Comparison of ENCODE assay signal across 10 cellular contexts in genomic region chr6:1796706-1797529, GRCh38.
DNase-seq lines count a peak whose midpoint lies in the region; ATAC-seq, FAIRE-seq and TF ChIP-seq lines count a peak whose summit lies in the region.
"Had no signal": no experiment of that assay in that cellular context is flagged by ENCODE, and none has a peak within 500 bp of the region (broad histone marks: within the 10 kb centered on the region; RNA-seq: fewer than 3 reads in every experiment).

No MANE protein-coding gene starts in this region.

- no peak overlapping the region for H3K27ac ChIP-seq in aorta (ENCODE audit: low read depth in 1 of 2, low read length in 2 of 2)
- H3K27ac ChIP-seq: gastroesophageal sphincter had no signal

- WGBS in aorta, 2 donors, result 92 to 95% methylated on average over 8 of the region's 8 CpGs

- no peaks in the 10 kb centered on the region for H3K36me3 ChIP-seq in aorta (ENCODE audit: control insufficient read depth in 1 of 2, insufficient read depth in 2 of 2, low read length in 1 of 2)
- H3K36me3 ChIP-seq: gastroesophageal sphincter had no signal

- no peak overlapping the region for H3K4me3 ChIP-seq in GM12864 (ENCODE audit: low read depth, low read length)
- no peak overlapping the region for H3K4me3 ChIP-seq in aorta (ENCODE audit: low read length in 2 of 2)
- H3K4me3 ChIP-seq: gastroesophageal sphincter had no signal

- DNase-seq in GM12864 (ENCODE audit: low read depth) (peak; percentile 54), activated B cell treated with CpG ODN at 0.5 μM for 24 hours (no peak), DMS 273 (lab: John Stamatoyannopoulos, UW; ENCODE audit: unreplicated experiment) (no peak), aorta (no peak), SIG-M5 treated with dmso at 0.1 percent for 504 hours (lab: John Stamatoyannopoulos, UW; ENCODE audit: unreplicated experiment) (no peak), H54 (ENCODE audit: insufficient read length, low spot score) (no peak)
- DNase-seq: NCI-H2227 treated with DMSO at 0.1 percent for 48 hours had no signal

- intact Hi-C loops in activated B cell treated with CpG ODN at 0.5 μM for 24 hours (cut with micrococcal nuclease) (loop anchor here (2.0 to 5.0 kb wide), 2 partner anchors 58 to 70 kb away; no protein-coding TSS in a partner anchor), aorta (cut with DNase I) (no loop called here)

- H3K27me3 Mint-ChIP-seq in activated B cell treated with CpG ODN at 0.5 μM for 24 hours, result no peaks in the 10 kb centered on the region

- CTCF ChIA-PET in activated B cell treated with CpG ODN at 0.5 μM for 24 hours (lab: Charles Lee), result no interaction called here

- POLR2A ChIA-PET in activated B cell treated with CpG ODN at 0.5 μM for 24 hours (lab: Charles Lee), result interaction anchor here (0.6 to 1.4 kb wide), 4 partner anchors 59 to 547 kb away, joined by 3 to 4 read pairs (median 4); no protein-coding TSS in a partner anchor

- TF ChIP-seq CTCF in GM12864 (IDR thresholded peaks at IDR 0.05; ENCODE audit: low read depth, low read length, missing control alignments) (no peak), activated B cell treated with CpG ODN at 0.5 μM for 24 hours (IDR thresholded peaks at IDR 0.05) (no peak)

- H3K4me1 Mint-ChIP-seq in activated B cell treated with CpG ODN at 0.5 μM for 24 hours, result peaks cover 16% of the 10 kb centered on the region

- peaks cover 4 to 5% of the 10 kb centered on the region in 2 donors for H3K4me1 ChIP-seq in aorta (ENCODE audit: control insufficient read depth in 1 of 2, insufficient read depth in 2 of 2, low read length in 2 of 2)
- H3K4me1 ChIP-seq: gastroesophageal sphincter had no signal

- H3K9me3 Mint-ChIP-seq in activated B cell treated with CpG ODN at 0.5 μM for 24 hours, result no peaks in the 10 kb centered on the region

- H3K27me3 ChIP-seq in aorta (ENCODE audit: control insufficient read depth in 1 of 2, insufficient read depth in 2 of 2, low read length in 1 of 2), result no peaks in the 10 kb centered on the region
- H3K27me3 ChIP-seq: gastroesophageal sphincter had no signal

- no peak for TF ChIP-seq POLR2A in H54 (IDR thresholded peaks at IDR 0.05; ENCODE audit: low read depth, low read length)

- no peaks in the 10 kb centered on the region for H3K36me3 Mint-ChIP-seq in activated B cell treated with CpG ODN at 0.5 μM for 24 hours (ENCODE audit: low read depth)

- H3K4me3 Mint-ChIP-seq in activated B cell treated with CpG ODN at 0.5 μM for 24 hours, result peak overlapping the region; percentile 11

- peak overlapping the region; percentile 77 for H3K27ac Mint-ChIP-seq in activated B cell treated with CpG ODN at 0.5 μM for 24 hours

- no peaks in the 10 kb centered on the region for H3K9me3 ChIP-seq in aorta (ENCODE audit: control insufficient read depth, low read length)
- H3K9me3 ChIP-seq: gastroesophageal sphincter had no signal

- FAIRE-seq in H54 (lab: Jason Lieb, UNC), result no peak

- ATAC-seq in GM19455 (IDR thresholded peaks at IDR 0.05; ENCODE audit: unreplicated experiment), result peak; percentile 93
- peak; percentile 84 for ATAC-seq in HG03025 (IDR thresholded peaks at IDR 0.05; ENCODE audit: low FRiP score, unreplicated experiment)
- ATAC-seq in activated B cell treated with CpG ODN at 0.5 μM for 24 hours (ENCODE audit: low read depth), result peak; percentile 68
- no peak for ATAC-seq in aorta (ENCODE audit: low FRiP score)
- ATAC-seq: gastroesophageal sphincter had no signal
